Comparison of ENCODE assay signal across 10 cellular contexts in the genomic region with DNA sequence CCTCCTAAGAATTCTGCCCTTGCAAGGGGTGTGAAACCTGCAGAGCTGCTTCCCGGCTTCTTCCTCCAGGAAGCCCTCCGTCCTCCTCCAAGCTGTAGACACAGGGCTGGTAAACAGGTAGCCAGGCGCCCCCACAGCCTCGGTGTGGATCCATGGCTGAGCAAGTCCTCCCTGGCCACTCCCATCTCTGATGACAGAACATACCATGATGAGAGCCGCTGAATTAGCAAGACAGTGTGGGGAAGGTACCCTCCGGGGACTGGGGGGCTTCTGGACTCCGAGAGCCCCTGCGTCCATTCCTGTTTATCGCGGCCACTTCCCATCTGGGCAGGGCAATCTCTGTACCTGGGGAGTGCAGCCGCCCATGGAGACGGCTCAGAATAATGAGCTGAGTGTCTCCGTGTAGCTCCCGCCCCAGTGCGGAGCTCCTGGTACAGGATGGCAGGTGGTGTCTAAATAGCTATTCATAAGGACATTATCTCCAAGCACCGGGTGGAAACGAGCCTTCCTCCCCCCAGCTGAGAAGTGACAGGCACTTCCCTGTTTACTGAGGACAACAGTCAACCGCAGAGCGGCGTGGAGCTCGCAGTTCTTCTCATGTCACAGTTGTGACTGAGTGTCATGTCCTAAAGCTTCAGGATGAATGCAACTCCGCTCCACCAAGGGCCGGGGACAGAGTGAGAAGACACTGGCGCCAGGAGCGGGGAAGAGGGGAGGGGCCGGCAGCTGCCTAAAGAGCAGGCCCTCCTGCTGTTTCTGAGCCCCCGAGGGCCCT. TPM values are rescaled to one million over a fixed set of nuclear protein-coding genes. Genes with fewer than 3 reads are reported as not detected.
DNase-seq lines count a peak whose midpoint lies in the region; ATAC-seq and TF ChIP-seq lines count a peak whose summit lies in the region.
"Had no signal": no experiment of that assay in that cellular context is flagged by ENCODE, and none has a peak within 500 bp of the region (broad histone marks: within the 10 kb centered on the region; RNA-seq: fewer than 3 reads in every experiment).

No MANE protein-coding gene starts in this region.

- WGBS in upper lobe of left lung, 2 donors = 14 to 45% methylated on average over 6 to 27 of the region's 27 CpGs

- CTCF ChIA-PET in OCI-LY7 (lab: Charles Lee; ENCODE audit: unreplicated experiment) = no interaction called here

- no peak for TF ChIP-seq CTCF in upper lobe of left lung (IDR thresholded peaks at IDR 0.05)
- no peak for TF ChIP-seq CTCF in OCI-LY7 (conservative IDR thresholded peaks at IDR 0.05; ENCODE audit: low read length)

- no TSS peak for BruUV-seq in OCI-LY7 (replicated peaks; lab: Mats Ljungman, UMichigan)

- H3K4me3 Mint-ChIP-seq in activated naive CD8-positive, alpha-beta T cell treated with anti-CD3 and anti-CD28 coated beads, Interleukin-2, amount 10 ng/mL, durations not matched to agents 7 days and 5 days = peak overlapping the region; percentile 51
- no peak overlapping the region for H3K4me3 Mint-ChIP-seq in activated naive CD8-positive, alpha-beta T cell treated with anti-CD3 and anti-CD28 coated beads, Interleukin-2, amount 50 U/mL, for 24 hours
- H3K4me3 Mint-ChIP-seq: CD8-positive, alpha-beta T cell had no signal

- peak overlapping the region; percentile 60 for H3K27ac Mint-ChIP-seq in activated naive CD8-positive, alpha-beta T cell treated with anti-CD3 and anti-CD28 coated beads, Interleukin-2, amount 10 ng/mL, durations not matched to agents 7 days and 5 days
- H3K27ac Mint-ChIP-seq in activated naive CD8-positive, alpha-beta T cell treated with anti-CD3 and anti-CD28 coated beads, Interleukin-2, amount 50 U/mL, for 24 hours = no peak overlapping the region
- H3K27ac Mint-ChIP-seq: CD8-positive, alpha-beta T cell had no signal

- POLR2A ChIA-PET in activated naive CD8-positive, alpha-beta T cell treated with anti-CD3 and anti-CD28 coated beads, Interleukin-2, amount 10 ng/mL, durations not matched to agents 7 days and 5 days (lab: Charles Lee) = interaction anchor here (0.7 to 1.2 kb wide), 2 partner anchors 34 to 79 kb away, joined by 3 to 6 read pairs; no protein-coding TSS in a partner anchor
- POLR2A ChIA-PET in OCI-LY7 (lab: Charles Lee) = no interaction called here

- peaks cover 4 to 12% (median 5%) of the 10 kb centered on the region in 4 donors for H3K4me1 ChIP-seq in upper lobe of left lung
- no peaks in the 10 kb centered on the region for H3K4me1 ChIP-seq in OCI-LY7 (ENCODE audit: insufficient read depth, low read length, poor library complexity, severe bottlenecking)

- H3K27me3 ChIP-seq in upper lobe of left lung = no peaks in the 10 kb centered on the region
- H3K27me3 ChIP-seq: thyroid gland had no signal

- H3K36me3 Mint-ChIP-seq in activated naive CD8-positive, alpha-beta T cell treated with anti-CD3 and anti-CD28 coated beads, Interleukin-2, amount 10 ng/mL, durations not matched to agents 7 days and 5 days = peaks cover 3% of the 10 kb centered on the region
- H3K36me3 Mint-ChIP-seq in activated naive CD8-positive, alpha-beta T cell treated with anti-CD3 and anti-CD28 coated beads, Interleukin-2, amount 50 U/mL, for 24 hours (ENCODE audit: low read depth) = no peaks in the 10 kb centered on the region
- H3K36me3 Mint-ChIP-seq: CD8-positive, alpha-beta T cell had no signal

- intact Hi-C loops in Right ventricle myocardium superior (cut with DNase I) (no loop called here), OCI-LY7 (cut with micrococcal nuclease; ENCODE audit: unreplicated experiment) (no loop called here)

- TF ChIP-seq EP300 in upper lobe of left lung (IDR thresholded peaks at IDR 0.05) = no peak

- no peaks in the 10 kb centered on the region for H3K9me3 Mint-ChIP-seq in activated naive CD8-positive, alpha-beta T cell treated with anti-CD3 and anti-CD28 coated beads, Interleukin-2, amount 10 ng/mL, durations not matched to agents 7 days and 5 days
- no peaks in the 10 kb centered on the region for H3K9me3 Mint-ChIP-seq in activated naive CD8-positive, alpha-beta T cell treated with anti-CD3 and anti-CD28 coated beads, Interleukin-2, amount 50 U/mL, for 24 hours
- H3K9me3 Mint-ChIP-seq: CD8-positive, alpha-beta T cell had no signal

- no peaks in the 10 kb centered on the region for H3K9me3 ChIP-seq in upper lobe of left lung
- no peaks in the 10 kb centered on the region for H3K9me3 ChIP-seq in OCI-LY7 (ENCODE audit: low read length)
- H3K9me3 ChIP-seq: thyroid gland had no signal

- peak overlapping the region; percentile 10 to 68 (median 57) for H3K27ac ChIP-seq in upper lobe of left lung
- H3K27ac ChIP-seq in OCI-LY7 (ENCODE audit: low read depth, low read length, poor library complexity, severe bottlenecking) = no peak overlapping the region
- H3K27ac ChIP-seq: thyroid gland had no signal

- no peaks in the 10 kb centered on the region for H3K9me2 ChIP-seq in OCI-LY7 (ENCODE audit: insufficient read depth, low read length)

- H3K4me1 Mint-ChIP-seq in activated naive CD8-positive, alpha-beta T cell treated with anti-CD3 and anti-CD28 coated beads, Interleukin-2, amount 10 ng/mL, durations not matched to agents 7 days and 5 days = peaks cover 10% of the 10 kb centered on the region
- H3K4me1 Mint-ChIP-seq in activated naive CD8-positive, alpha-beta T cell treated with anti-CD3 and anti-CD28 coated beads, Interleukin-2, amount 50 U/mL, for 24 hours = peaks cover 6% of the 10 kb centered on the region

- H2AFZ ChIP-seq in OCI-LY7 (ENCODE audit: low read length) = no peak overlapping the region

- H3K4me2 ChIP-seq in OCI-LY7 (ENCODE audit: low read length) = no peak overlapping the region

- no peaks in the 10 kb centered on the region for H3K36me3 ChIP-seq in upper lobe of left lung
- H3K36me3 ChIP-seq in OCI-LY7 (ENCODE audit: insufficient read depth, low read length) = no peaks in the 10 kb centered on the region
- H3K36me3 ChIP-seq: thyroid gland had no signal

- no peak for DNase-seq in activated naive CD8-positive, alpha-beta T cell treated with anti-CD3 and anti-CD28 coated beads, Interleukin-2, amount 10 ng/mL, durations not matched to agents 7 days and 5 days
- DNase-seq in activated naive CD8-positive, alpha-beta T cell treated with anti-CD3 and anti-CD28 coated beads, Interleukin-2, amount 50 U/mL, for 24 hours = no peak
- DNase-seq in OCI-M2 (lab: John Stamatoyannopoulos, UW; ENCODE audit: unreplicated experiment) (peak; percentile 87), Right ventricle myocardium superior (peak; percentile 80), upper lobe of left lung (peak; percentile 18 to 86), OCI-LY7 (ENCODE audit: low spot score) (no peak), NAMALWA (ENCODE audit: low spot score) (no peak), kidney glomerular epithelial cell (lab: John Stamatoyannopoulos, UW) (no peak)

- TF ChIP-seq POLR2A in upper lobe of left lung (IDR thresholded peaks at IDR 0.05) = peak in 1 of 4 donors; percentile 11

- peaks cover 5% of the 10 kb centered on the region for H3K27me3 Mint-ChIP-seq in activated naive CD8-positive, alpha-beta T cell treated with anti-CD3 and anti-CD28 coated beads, Interleukin-2, amount 10 ng/mL, durations not matched to agents 7 days and 5 days
- H3K27me3 Mint-ChIP-seq in activated naive CD8-positive, alpha-beta T cell treated with anti-CD3 and anti-CD28 coated beads, Interleukin-2, amount 50 U/mL, for 24 hours = peaks cover 7% of the 10 kb centered on the region

- H4K20me1 ChIP-seq in OCI-LY7 (ENCODE audit: insufficient read depth, low read length) = no peaks in the 10 kb centered on the region

- no peaks in the 10 kb centered on the region for H3K79me2 ChIP-seq in OCI-LY7 (ENCODE audit: insufficient read depth, low read depth, low read length)

- peak; percentile 65 for ATAC-seq in activated naive CD8-positive, alpha-beta T cell treated with anti-CD3 and anti-CD28 coated beads, Interleukin-2, amount 10 ng/mL, durations not matched to agents 7 days and 5 days (ENCODE audit: low read depth)
- no peak for ATAC-seq in activated naive CD8-positive, alpha-beta T cell treated with anti-CD3 and anti-CD28 coated beads, Interleukin-2, amount 50 U/mL, for 24 hours
- peak; percentile 45 for ATAC-seq in Right ventricle myocardium superior (ENCODE audit: poor library complexity)
- peak in 1 of 2 donors; percentile 64 for ATAC-seq in upper lobe of left lung (ENCODE audit: low FRiP score in 2 of 2)
- ATAC-seq: CD8-positive, alpha-beta T cell had no signal

- H3K4me3 ChIP-seq in upper lobe of left lung (no peak overlapping the region), OCI-LY7 (ENCODE audit: low read depth, low read length, poor library complexity, severe bottlenecking) (no peak overlapping the region)
- H3K4me3 ChIP-seq: thyroid gland had no signal

RNA-seq across cellular contexts. Expression of a gene that starts 22.7 kb away (rescaled TPM):
- under 1 TPM; 0.33 to 0.37 TPM for total RNA-seq in activated naive CD8-positive, alpha-beta T cell treated with anti-CD3 and anti-CD28 coated beads, Interleukin-2, amount 10 ng/mL, durations not matched to agents 7 days and 5 days
- total RNA-seq in Right ventricle myocardium superior (not detected), upper lobe of left lung (1 to 10 TPM in 1 of 6 donors, under 1 TPM in 4, not detected in 1; 0.20 to 1.4 (median 0.26) TPM), OCI-LY7 (2022) (not detected in 2 replicates)
- not detected in 2 replicates for total RNA-seq in OCI-LY7 (2014; rRNA removed; shearing (Covaris generic))
- total RNA-seq: CD8-positive, alpha-beta T cell had no signal

RNA-seq across cellular contexts. Expression of a gene that starts 43.7 kb away (rescaled TPM):
- 10 to 100 TPM; 57.5 to 61.9 TPM for total RNA-seq in activated naive CD8-positive, alpha-beta T cell treated with anti-CD3 and anti-CD28 coated beads, Interleukin-2, amount 10 ng/mL, durations not matched to agents 7 days and 5 days
- total RNA-seq in Right ventricle myocardium superior = 12.1 TPM
- total RNA-seq in upper lobe of left lung = 10 to 100 TPM; 39.9 to 86.7 (median 49.1) TPM
- total RNA-seq in OCI-LY7 (2014; rRNA removed; shearing (Covaris generic)) = 34.4 and 52.4 TPM in 2 replicates
- total RNA-seq in OCI-LY7 (2022) = 30.4 and 34.3 TPM in 2 replicates

Comparison
In these comparisons a context has a peak if more than half of its experiments do, and no peak if none do; other contexts are left out.
1. DNase-seq: peak in OCI-M2 (single experiment), Right ventricle myocardium superior (single experiment) and upper lobe of left lung (2 of 2); none in activated naive CD8-positive, alpha-beta T cell treated with anti-CD3 and anti-CD28 coated beads, Interleukin-2, amount 10 ng/mL, durations not matched to agents 7 days and 5 days (single experiment), activated naive CD8-positive, alpha-beta T cell treated with anti-CD3 and anti-CD28 coated beads, Interleukin-2, amount 50 U/mL, for 24 hours (single experiment), OCI-LY7 (single experiment), NAMALWA (single experiment) and kidney glomerular epithelial cell (single experiment).